1 cellular context compared by ENCODE assay signal in genomic region chr19:35257113-35257461, GRCh38.
TF ChIP-seq lines count a peak whose summit lies in the region.

No MANE protein-coding gene starts in this region.

TF ChIP-seq in WTC11, 78 proteins besides CTCF, POLR2A, EP300 and RAD21:
- no peak for TF ChIP-seq ZNF532 (CRISPR knock-in tag; IDR thresholded peaks at IDR 0.05; ENCODE audit: borderline replicate concordance)
- TF ChIP-seq ZNF263 (CRISPR knock-in tag; IDR thresholded peaks at IDR 0.05; ENCODE audit: low read depth) = no peak
- no peak for TF ChIP-seq TEAD4 (CRISPR knock-in tag; IDR thresholded peaks at IDR 0.05)
- TF ChIP-seq NFATC4 (CRISPR knock-in tag; IDR thresholded peaks at IDR 0.05) = no peak
- no peak for TF ChIP-seq ARID4B (CRISPR knock-in tag; IDR thresholded peaks at IDR 0.05; ENCODE audit: borderline replicate concordance)
- no peak for TF ChIP-seq SP1 (CRISPR knock-in tag; conservative IDR thresholded peaks at IDR 0.05)
- no peak for TF ChIP-seq FOXK1 (CRISPR knock-in tag; IDR thresholded peaks at IDR 0.05)
- no peak for TF ChIP-seq IRF1 (CRISPR knock-in tag; IDR thresholded peaks at IDR 0.05)
- no peak for TF ChIP-seq AFF4 (CRISPR knock-in tag; IDR thresholded peaks at IDR 0.05; ENCODE audit: borderline replicate concordance)
- TF ChIP-seq GTF2I (CRISPR knock-in tag; conservative IDR thresholded peaks at IDR 0.05) = no peak
- TF ChIP-seq MLX (CRISPR knock-in tag; IDR thresholded peaks at IDR 0.05) = no peak
- no peak for TF ChIP-seq ELF4 (CRISPR knock-in tag; IDR thresholded peaks at IDR 0.05; ENCODE audit: low read depth)
- TF ChIP-seq E2F1 (CRISPR knock-in tag; IDR thresholded peaks at IDR 0.05) = no peak
- TF ChIP-seq AR (CRISPR knock-in tag; IDR thresholded peaks at IDR 0.05) = no peak
- TF ChIP-seq SOX15 (CRISPR knock-in tag; IDR thresholded peaks at IDR 0.05) = no peak
- no peak for TF ChIP-seq CREM (CRISPR knock-in tag; IDR thresholded peaks at IDR 0.05)
